In the genomic region with DNA sequence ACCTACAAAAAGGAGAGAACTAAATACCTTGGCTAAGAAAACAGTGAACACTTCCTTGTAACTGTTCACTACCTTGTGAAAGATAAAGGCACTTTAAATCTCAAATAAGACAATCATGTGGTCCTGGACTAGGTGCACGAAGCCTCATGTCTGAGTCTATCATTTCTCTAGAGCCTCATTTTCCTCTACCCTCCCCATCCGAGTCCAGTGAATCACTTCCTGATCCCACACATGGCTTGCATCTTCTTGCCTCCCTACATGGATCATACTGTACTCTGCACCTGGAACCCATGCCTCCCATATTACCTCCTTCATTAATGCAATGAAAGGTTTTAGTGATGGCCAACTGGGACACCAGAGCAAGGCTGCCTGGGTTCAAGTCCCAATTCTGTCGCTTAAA, we compare ENCODE assay signal across 36 cellular contexts.
"Had no signal": no experiment of that assay in that cellular context is flagged by ENCODE, and none has a peak within 500 bp of the region (broad histone marks: within the 10 kb centered on the region; RNA-seq: fewer than 3 reads in every experiment).

No MANE protein-coding gene starts in this region.

- DNase-seq: activated B cell treated with CpG ODN at 0.5 μM for 24 hours; activated CD4-positive, alpha-beta T cell treated with anti-CD3 and anti-CD28 coated beads, Interleukin-2, amount 50 U/mL, for 1 hour; activated CD8-positive, alpha-beta memory T cell treated with anti-CD3 and anti-CD28 coated beads, Interleukin-2, amount 10 ng/mL, durations not matched to agents 7 days and 5 days; activated CD8-positive, alpha-beta T cell treated with anti-CD3 and anti-CD28 coated beads for 36 hours; activated effector memory CD4-positive, alpha-beta T cell treated with anti-CD3 and anti-CD28 coated beads, Interleukin-2, amount 50 U/mL, for 16 hours; activated naive CD4-positive, alpha-beta T cell treated with anti-CD3 and anti-CD28 coated beads for 36 hours; activated naive CD8-positive, alpha-beta T cell treated with anti-CD3 and anti-CD28 coated beads for 36 hours; activated T-cell treated with anti-CD3 and anti-CD28 coated beads for 4 hours; activated T-cell treated with anti-CD3 and anti-CD28 coated beads, Interleukin-2, amount 50 U/mL, for 72 hours; aorta; body of pancreas; cerebellar nuclear complex; colonic mucosa; effector CD8-positive, alpha-beta T cell; gastrocnemius medialis; glutamatergic neuron; islet precursor cell; left cardiac atrium; left ventricle myocardium superior; naive thymus-derived CD8-positive, alpha-beta T cell; occipital lobe; psoas muscle; sigmoid colon; small intestine; stimulated activated CD4-positive, alpha-beta T cell treated with anti-CD3 and anti-CD28 coated beads, Interleukin-1b, Interleukin-23, amount 100 ng/mL, for 48 hours; stimulated activated CD4-positive, alpha-beta T cell treated with anti-CD3 and anti-CD28 coated beads, Interleukin-4, amount 100 ng/mL, for 4 hours; stimulated activated CD8-positive, alpha-beta memory T cell treated with anti-CD3 and anti-CD28 coated beads, Interleukin-4, amount 100 ng/mL, for 48 hours; stimulated activated naive CD8-positive, alpha-beta T cell treated with anti-CD3 and anti-CD28 coated beads, Interleukin-15, amount 100 ng/mL, for 72 hours; substantia nigra; upper lobe of left lung had no signal

- H3K27ac ChIP-seq: adrenal gland, body of pancreas, cardiac muscle cell, colonic mucosa, gastrocnemius medialis, hepatocyte, parathyroid adenoma, psoas muscle, sigmoid colon, upper lobe of left lung, vagina had no signal

- H3K36me3 ChIP-seq: adrenal gland, cardiac muscle cell, colonic mucosa, gastrocnemius medialis, sigmoid colon, upper lobe of left lung, vagina had no signal

- H3K27me3 ChIP-seq: adrenal gland, body of pancreas, cardiac muscle cell, colonic mucosa, gastrocnemius medialis, hepatocyte, sigmoid colon, upper lobe of left lung, vagina had no signal

- H3K4me3 ChIP-seq: adrenal gland, body of pancreas, cardiac muscle cell, colonic mucosa, gastrocnemius medialis, hepatocyte, psoas muscle, sigmoid colon, upper lobe of left lung, vagina had no signal

- H3K9me3 ChIP-seq: adrenal gland, body of pancreas, colonic mucosa, gastrocnemius medialis, psoas muscle, sigmoid colon, upper lobe of left lung, vagina had no signal

- ATAC-seq: activated CD8-positive, alpha-beta memory T cell treated with anti-CD3 and anti-CD28 coated beads, Interleukin-2, amount 10 ng/mL, durations not matched to agents 7 days and 5 days; activated CD8-positive, alpha-beta T cell treated with anti-CD3 and anti-CD28 coated beads for 36 hours; activated T-cell treated with anti-CD3 and anti-CD28 coated beads, Interleukin-2, amount 50 U/mL, for 72 hours; body of pancreas; gastrocnemius medialis; left cardiac atrium; left ventricle myocardium superior; naive thymus-derived CD8-positive, alpha-beta T cell; psoas muscle; stimulated activated memory B cell treated with anti-CD40 and anti-IgM and Interleukin-4, amounts not matched to agents 10 μg/mL and 1 μg/mL and 100 μg/mL, for 72 hours; stimulated activated naive CD8-positive, alpha-beta T cell treated with anti-CD3 and anti-CD28 coated beads, Interleukin-15, amount 100 ng/mL, for 72 hours had no signal

- H3K4me1 ChIP-seq: adrenal gland, colonic mucosa, gastrocnemius medialis, parathyroid adenoma, psoas muscle, sigmoid colon, vagina had no signal
